1 cellular context compared by ENCODE assay signal in genomic region chr13:114226699-114227323, GRCh38.
TF ChIP-seq lines count a peak whose summit lies in the region.

No MANE protein-coding gene starts in this region.

TF ChIP-seq in K562, 482 proteins besides CTCF, POLR2A, EP300 and RAD21 (continued from another document):
- TF ChIP-seq, protein P1, sequence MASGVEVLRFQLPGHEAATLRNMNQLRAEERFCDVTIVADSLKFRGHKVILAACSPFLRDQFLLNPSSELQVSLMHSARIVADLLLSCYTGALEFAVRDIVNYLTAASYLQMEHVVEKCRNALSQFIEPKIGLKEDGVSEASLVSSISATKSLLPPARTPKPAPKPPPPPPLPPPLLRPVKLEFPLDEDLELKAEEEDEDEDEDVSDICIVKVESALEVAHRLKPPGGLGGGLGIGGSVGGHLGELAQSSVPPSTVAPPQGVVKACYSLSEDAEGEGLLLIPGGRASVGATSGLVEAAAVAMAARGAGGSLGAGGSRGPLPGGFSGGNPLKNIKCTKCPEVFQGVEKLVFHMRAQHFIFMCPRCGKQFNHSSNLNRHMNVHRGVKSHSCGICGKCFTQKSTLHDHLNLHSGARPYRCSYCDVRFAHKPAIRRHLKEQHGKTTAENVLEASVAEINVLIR (CRISPR knock-in tag; IDR thresholded peaks at IDR 0.05), result no peak
- peak; percentile 49; the same call in 1 of the 2 replicates for TF ChIP-seq SP1 (CRISPR knock-in tag; IDR thresholded peaks at IDR 0.05)
- TF ChIP-seq, protein P2, sequence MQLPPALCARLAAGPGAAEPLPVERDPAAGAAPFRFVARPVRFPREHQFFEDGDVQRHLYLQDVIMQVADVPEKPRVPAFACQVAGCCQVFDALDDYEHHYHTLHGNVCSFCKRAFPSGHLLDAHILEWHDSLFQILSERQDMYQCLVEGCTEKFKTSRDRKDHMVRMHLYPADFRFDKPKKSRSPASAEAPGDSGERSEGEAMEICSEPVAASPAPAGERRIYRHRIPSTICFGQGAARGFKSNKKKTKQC (CRISPR knock-in tag; IDR thresholded peaks at IDR 0.05), result 0 out of 2 replicates have a peak, but pooled peaks have one; percentile 46
- no peak for TF ChIP-seq THAP12 (CRISPR knock-in tag; IDR thresholded peaks at IDR 0.05)
- no peak for TF ChIP-seq ZNF77 (CRISPR knock-in tag; IDR thresholded peaks at IDR 0.05)
- TF ChIP-seq ZNF217 (CRISPR knock-in tag; IDR thresholded peaks at IDR 0.05), result no peak
- TF ChIP-seq, protein P3, sequence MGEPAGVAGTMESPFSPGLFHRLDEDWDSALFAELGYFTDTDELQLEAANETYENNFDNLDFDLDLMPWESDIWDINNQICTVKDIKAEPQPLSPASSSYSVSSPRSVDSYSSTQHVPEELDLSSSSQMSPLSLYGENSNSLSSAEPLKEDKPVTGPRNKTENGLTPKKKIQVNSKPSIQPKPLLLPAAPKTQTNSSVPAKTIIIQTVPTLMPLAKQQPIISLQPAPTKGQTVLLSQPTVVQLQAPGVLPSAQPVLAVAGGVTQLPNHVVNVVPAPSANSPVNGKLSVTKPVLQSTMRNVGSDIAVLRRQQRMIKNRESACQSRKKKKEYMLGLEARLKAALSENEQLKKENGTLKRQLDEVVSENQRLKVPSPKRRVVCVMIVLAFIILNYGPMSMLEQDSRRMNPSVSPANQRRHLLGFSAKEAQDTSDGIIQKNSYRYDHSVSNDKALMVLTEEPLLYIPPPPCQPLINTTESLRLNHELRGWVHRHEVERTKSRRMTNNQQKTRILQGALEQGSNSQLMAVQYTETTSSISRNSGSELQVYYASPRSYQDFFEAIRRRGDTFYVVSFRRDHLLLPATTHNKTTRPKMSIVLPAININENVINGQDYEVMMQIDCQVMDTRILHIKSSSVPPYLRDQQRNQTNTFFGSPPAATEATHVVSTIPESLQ (CRISPR knock-in tag; IDR thresholded peaks at IDR 0.05), result no peak
- no peak for TF ChIP-seq SOX6 (IDR thresholded peaks at IDR 0.05)
- no peak for TF ChIP-seq CHAMP1 (IDR thresholded peaks at IDR 0.05)
- no peak for TF ChIP-seq ZNF436 (CRISPR knock-in tag; IDR thresholded peaks at IDR 0.05)
- no peak for TF ChIP-seq HMG20A (CRISPR knock-in tag; conservative IDR thresholded peaks at IDR 0.05)
- no peak for TF ChIP-seq FOXA1 (IDR thresholded peaks at IDR 0.05; ENCODE audit: borderline replicate concordance)
- TF ChIP-seq ARID2 (IDR thresholded peaks at IDR 0.05), result peak; percentile 80
